ENCODE assay signal across 1 cellular context in the genomic region with DNA sequence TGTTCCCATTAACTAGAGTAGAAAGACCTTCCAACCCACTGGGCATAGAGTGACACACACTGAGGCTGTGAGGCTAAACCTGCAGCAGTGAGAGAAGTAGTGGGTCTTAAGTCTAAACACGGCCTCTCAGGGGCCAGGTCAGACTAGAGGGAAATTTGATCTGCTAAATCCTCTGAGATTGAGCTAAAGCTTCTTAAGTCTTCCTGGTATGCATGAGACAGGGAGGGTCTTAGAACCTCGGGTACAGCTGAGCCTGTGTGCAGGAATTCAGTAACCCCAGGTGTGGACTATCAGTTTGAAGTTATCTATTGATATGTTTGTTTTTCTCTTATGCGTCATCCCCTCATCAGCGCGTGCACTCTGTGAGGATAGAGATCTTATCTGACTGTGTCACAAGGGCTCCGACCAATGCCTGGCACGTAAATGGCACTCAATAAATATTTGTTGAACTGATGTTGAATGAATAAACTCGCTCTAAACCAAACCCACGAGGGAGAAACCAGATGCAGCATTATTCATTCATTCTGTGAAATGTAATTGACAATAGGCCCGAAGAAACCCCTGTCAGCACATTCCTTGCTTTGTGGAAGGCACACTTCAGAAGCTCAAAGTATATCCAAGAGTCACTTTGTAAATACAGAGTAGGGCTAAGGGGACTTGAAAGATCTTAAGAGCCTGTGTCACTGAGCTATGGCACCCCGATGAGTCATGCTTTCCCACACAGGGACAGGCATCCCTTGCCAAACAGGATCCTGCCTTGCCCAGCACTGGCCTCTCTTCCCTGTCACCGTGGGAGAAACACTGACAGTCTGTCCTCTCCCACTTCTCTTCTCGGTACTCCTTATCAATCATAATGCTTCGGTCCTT.
TF ChIP-seq lines count a peak whose summit lies in the region.

No MANE protein-coding gene starts in this region.

TF ChIP-seq in HepG2, 621 proteins besides CTCF, POLR2A, EP300 and RAD21 (continued from another document and continues in another):
- TF ChIP-seq, protein P1, sequence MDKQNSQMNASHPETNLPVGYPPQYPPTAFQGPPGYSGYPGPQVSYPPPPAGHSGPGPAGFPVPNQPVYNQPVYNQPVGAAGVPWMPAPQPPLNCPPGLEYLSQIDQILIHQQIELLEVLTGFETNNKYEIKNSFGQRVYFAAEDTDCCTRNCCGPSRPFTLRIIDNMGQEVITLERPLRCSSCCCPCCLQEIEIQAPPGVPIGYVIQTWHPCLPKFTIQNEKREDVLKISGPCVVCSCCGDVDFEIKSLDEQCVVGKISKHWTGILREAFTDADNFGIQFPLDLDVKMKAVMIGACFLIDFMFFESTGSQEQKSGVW (CRISPR knock-in tag; IDR thresholded peaks at IDR 0.05; ENCODE audit: borderline replicate concordance): no peak
- TF ChIP-seq, protein P2, sequence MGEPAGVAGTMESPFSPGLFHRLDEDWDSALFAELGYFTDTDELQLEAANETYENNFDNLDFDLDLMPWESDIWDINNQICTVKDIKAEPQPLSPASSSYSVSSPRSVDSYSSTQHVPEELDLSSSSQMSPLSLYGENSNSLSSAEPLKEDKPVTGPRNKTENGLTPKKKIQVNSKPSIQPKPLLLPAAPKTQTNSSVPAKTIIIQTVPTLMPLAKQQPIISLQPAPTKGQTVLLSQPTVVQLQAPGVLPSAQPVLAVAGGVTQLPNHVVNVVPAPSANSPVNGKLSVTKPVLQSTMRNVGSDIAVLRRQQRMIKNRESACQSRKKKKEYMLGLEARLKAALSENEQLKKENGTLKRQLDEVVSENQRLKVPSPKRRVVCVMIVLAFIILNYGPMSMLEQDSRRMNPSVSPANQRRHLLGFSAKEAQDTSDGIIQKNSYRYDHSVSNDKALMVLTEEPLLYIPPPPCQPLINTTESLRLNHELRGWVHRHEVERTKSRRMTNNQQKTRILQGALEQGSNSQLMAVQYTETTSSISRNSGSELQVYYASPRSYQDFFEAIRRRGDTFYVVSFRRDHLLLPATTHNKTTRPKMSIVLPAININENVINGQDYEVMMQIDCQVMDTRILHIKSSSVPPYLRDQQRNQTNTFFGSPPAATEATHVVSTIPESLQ (CRISPR knock-in tag; conservative IDR thresholded peaks at IDR 0.05): no peak
- TF ChIP-seq HNF4A (CRISPR knock-in tag; IDR thresholded peaks at IDR 0.05): no peak
- TF ChIP-seq AGO2 (optimal IDR thresholded peaks at IDR 0.05; ENCODE audit: low read depth, low read length): no peak
- TF ChIP-seq, protein P3, sequence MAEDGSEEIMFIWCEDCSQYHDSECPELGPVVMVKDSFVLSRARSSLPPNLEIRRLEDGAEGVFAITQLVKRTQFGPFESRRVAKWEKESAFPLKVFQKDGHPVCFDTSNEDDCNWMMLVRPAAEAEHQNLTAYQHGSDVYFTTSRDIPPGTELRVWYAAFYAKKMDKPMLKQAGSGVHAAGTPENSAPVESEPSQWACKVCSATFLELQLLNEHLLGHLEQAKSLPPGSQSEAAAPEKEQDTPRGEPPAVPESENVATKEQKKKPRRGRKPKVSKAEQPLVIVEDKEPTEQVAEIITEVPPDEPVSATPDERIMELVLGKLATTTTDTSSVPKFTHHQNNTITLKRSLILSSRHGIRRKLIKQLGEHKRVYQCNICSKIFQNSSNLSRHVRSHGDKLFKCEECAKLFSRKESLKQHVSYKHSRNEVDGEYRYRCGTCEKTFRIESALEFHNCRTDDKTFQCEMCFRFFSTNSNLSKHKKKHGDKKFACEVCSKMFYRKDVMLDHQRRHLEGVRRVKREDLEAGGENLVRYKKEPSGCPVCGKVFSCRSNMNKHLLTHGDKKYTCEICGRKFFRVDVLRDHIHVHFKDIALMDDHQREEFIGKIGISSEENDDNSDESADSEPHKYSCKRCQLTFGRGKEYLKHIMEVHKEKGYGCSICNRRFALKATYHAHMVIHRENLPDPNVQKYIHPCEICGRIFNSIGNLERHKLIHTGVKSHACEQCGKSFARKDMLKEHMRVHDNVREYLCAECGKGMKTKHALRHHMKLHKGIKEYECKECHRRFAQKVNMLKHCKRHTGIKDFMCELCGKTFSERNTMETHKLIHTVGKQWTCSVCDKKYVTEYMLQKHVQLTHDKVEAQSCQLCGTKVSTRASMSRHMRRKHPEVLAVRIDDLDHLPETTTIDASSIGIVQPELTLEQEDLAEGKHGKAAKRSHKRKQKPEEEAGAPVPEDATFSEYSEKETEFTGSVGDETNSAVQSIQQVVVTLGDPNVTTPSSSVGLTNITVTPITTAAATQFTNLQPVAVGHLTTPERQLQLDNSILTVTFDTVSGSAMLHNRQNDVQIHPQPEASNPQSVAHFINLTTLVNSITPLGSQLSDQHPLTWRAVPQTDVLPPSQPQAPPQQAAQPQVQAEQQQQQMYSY (CRISPR knock-in tag; IDR thresholded peaks at IDR 0.05): no peak
- TF ChIP-seq, protein P4, sequence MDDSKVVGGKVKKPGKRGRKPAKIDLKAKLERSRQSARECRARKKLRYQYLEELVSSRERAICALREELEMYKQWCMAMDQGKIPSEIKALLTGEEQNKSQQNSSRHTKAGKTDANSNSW (CRISPR knock-in tag; IDR thresholded peaks at IDR 0.05; ENCODE audit: borderline replicate concordance): no peak
- no peak for TF ChIP-seq EHMT2 (IDR thresholded peaks at IDR 0.05; ENCODE audit: borderline replicate concordance, low read depth, low read length)
- TF ChIP-seq, protein P5, sequence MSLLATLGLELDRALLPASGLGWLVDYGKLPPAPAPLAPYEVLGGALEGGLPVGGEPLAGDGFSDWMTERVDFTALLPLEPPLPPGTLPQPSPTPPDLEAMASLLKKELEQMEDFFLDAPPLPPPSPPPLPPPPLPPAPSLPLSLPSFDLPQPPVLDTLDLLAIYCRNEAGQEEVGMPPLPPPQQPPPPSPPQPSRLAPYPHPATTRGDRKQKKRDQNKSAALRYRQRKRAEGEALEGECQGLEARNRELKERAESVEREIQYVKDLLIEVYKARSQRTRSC (CRISPR knock-in tag; IDR thresholded peaks at IDR 0.05; ENCODE audit: low read depth): 0 out of 2 replicates have a peak, but pooled peaks have one; percentile 31
- TF ChIP-seq NCOA2 (CRISPR knock-in tag; IDR thresholded peaks at IDR 0.05): peak; percentile 69
- TF ChIP-seq ZNF317 (CRISPR knock-in tag; IDR thresholded peaks at IDR 0.05): no peak
- TF ChIP-seq ZMYM3 (CRISPR knock-in tag; IDR thresholded peaks at IDR 0.05): no peak
- 0 out of 2 replicates have a peak, but pooled peaks have one; percentile 22 for TF ChIP-seq ZNF510 (CRISPR knock-in tag; IDR thresholded peaks at IDR 0.05; ENCODE audit: low read depth)
- TF ChIP-seq ZMYM2 (CRISPR knock-in tag; IDR thresholded peaks at IDR 0.05): no peak
- TF ChIP-seq, protein P6, sequence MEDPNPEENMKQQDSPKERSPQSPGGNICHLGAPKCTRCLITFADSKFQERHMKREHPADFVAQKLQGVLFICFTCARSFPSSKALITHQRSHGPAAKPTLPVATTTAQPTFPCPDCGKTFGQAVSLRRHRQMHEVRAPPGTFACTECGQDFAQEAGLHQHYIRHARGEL (CRISPR knock-in tag; IDR thresholded peaks at IDR 0.05): no peak
- TF ChIP-seq NFRKB (IDR thresholded peaks at IDR 0.05): no peak
- TF ChIP-seq ZNF260 (CRISPR knock-in tag; IDR thresholded peaks at IDR 0.05; ENCODE audit: borderline replicate concordance, low read depth): no peak
- TF ChIP-seq CREM (IDR thresholded peaks at IDR 0.05): peak; percentile 84
- TF ChIP-seq CREM (CRISPR knock-in tag; IDR thresholded peaks at IDR 0.05): no peak
- TF ChIP-seq ZFP37 (CRISPR knock-in tag; IDR thresholded peaks at IDR 0.05; ENCODE audit: borderline replicate concordance): no peak
- TF ChIP-seq, protein P7, sequence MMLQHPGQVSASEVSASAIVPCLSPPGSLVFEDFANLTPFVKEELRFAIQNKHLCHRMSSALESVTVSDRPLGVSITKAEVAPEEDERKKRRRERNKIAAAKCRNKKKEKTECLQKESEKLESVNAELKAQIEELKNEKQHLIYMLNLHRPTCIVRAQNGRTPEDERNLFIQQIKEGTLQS (CRISPR knock-in tag; IDR thresholded peaks at IDR 0.05): peak; percentile 91
- TF ChIP-seq ZNF616 (CRISPR knock-in tag; IDR thresholded peaks at IDR 0.05; ENCODE audit: low read depth): no peak
- TF ChIP-seq, protein P8, sequence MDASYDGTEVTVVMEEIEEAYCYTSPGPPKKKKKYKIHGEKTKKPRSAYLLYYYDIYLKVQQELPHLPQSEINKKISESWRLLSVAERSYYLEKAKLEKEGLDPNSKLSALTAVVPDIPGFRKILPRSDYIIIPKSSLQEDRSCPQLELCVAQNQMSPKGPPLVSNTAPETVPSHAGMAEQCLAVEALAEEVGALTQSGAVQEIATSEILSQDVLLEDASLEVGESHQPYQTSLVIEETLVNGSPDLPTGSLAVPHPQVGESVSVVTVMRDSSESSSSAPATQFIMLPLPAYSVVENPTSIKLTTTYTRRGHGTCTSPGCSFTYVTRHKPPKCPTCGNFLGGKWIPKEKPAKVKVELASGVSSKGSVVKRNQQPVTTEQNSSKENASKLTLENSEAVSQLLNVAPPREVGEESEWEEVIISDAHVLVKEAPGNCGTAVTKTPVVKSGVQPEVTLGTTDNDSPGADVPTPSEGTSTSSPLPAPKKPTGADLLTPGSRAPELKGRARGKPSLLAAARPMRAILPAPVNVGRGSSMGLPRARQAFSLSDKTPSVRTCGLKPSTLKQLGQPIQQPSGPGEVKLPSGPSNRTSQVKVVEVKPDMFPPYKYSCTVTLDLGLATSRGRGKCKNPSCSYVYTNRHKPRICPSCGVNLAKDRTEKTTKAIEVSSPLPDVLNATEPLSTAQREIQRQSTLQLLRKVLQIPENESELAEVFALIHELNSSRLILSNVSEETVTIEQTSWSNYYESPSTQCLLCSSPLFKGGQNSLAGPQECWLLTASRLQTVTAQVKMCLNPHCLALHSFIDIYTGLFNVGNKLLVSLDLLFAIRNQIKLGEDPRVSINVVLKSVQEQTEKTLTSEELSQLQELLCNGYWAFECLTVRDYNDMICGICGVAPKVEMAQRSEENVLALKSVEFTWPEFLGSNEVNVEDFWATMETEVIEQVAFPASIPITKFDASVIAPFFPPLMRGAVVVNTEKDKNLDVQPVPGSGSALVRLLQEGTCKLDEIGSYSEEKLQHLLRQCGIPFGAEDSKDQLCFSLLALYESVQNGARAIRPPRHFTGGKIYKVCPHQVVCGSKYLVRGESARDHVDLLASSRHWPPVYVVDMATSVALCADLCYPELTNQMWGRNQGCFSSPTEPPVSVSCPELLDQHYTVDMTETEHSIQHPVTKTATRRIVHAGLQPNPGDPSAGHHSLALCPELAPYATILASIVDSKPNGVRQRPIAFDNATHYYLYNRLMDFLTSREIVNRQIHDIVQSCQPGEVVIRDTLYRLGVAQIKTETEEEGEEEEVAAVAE (CRISPR knock-in tag; IDR thresholded peaks at IDR 0.05; ENCODE audit: borderline replicate concordance): no peak
- 0 out of 2 replicates have a peak, but pooled peaks have one; percentile 17 for TF ChIP-seq MIER3 (CRISPR knock-in tag; IDR thresholded peaks at IDR 0.05; ENCODE audit: borderline replicate concordance)
- TF ChIP-seq ZNF446 (CRISPR knock-in tag; IDR thresholded peaks at IDR 0.05): no peak
- TF ChIP-seq PAF1 (CRISPR knock-in tag; IDR thresholded peaks at IDR 0.05): no peak
- TF ChIP-seq PRMT3 (CRISPR knock-in tag; IDR thresholded peaks at IDR 0.05; ENCODE audit: borderline replicate concordance, low read depth): no peak
- no peak for TF ChIP-seq PHF21A (CRISPR knock-in tag; IDR thresholded peaks at IDR 0.05)
- TF ChIP-seq, protein P9, sequence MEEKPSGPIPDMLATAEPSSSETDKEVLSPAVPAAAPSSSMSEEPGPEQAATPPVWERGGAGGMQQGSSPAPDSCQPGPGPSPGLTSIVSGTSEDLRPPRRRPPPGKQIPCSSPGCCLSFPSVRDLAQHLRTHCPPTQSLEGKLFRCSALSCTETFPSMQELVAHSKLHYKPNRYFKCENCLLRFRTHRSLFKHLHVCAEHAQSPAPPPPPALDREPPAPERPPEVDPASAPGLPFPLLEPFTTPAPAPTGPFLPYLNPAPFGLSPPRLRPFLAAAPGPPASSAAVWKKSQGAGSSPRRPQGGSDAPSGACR (CRISPR knock-in tag; IDR thresholded peaks at IDR 0.05): no peak
- TF ChIP-seq, protein P10, sequence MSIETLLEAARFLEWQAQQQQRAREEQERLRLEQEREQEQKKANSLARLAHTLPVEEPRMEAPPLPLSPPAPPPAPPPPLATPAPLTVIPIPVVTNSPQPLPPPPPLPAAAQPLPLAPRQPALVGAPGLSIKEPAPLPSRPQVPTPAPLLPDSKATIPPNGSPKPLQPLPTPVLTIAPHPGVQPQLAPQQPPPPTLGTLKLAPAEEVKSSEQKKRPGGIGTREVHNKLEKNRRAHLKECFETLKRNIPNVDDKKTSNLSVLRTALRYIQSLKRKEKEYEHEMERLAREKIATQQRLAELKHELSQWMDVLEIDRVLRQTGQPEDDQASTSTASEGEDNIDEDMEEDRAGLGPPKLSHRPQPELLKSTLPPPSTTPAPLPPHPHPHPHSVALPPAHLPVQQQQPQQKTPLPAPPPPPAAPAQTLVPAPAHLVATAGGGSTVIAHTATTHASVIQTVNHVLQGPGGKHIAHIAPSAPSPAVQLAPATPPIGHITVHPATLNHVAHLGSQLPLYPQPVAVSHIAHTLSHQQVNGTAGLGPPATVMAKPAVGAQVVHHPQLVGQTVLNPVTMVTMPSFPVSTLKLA (IDR thresholded peaks at IDR 0.05): peak; percentile 57; the same call in 1 of the 2 replicates
- TF ChIP-seq ARID2 (CRISPR knock-in tag; IDR thresholded peaks at IDR 0.05; ENCODE audit: borderline replicate concordance): no peak
- no peak for TF ChIP-seq ZNF572 (CRISPR knock-in tag; IDR thresholded peaks at IDR 0.05)
- TF ChIP-seq ZNF619 (CRISPR knock-in tag; IDR thresholded peaks at IDR 0.05): no peak
- TF ChIP-seq JUNB (CRISPR knock-in tag; IDR thresholded peaks at IDR 0.05; ENCODE audit: borderline replicate concordance): peak; percentile 74; the same call in 1 of the 2 replicates
- TF ChIP-seq, protein P11, sequence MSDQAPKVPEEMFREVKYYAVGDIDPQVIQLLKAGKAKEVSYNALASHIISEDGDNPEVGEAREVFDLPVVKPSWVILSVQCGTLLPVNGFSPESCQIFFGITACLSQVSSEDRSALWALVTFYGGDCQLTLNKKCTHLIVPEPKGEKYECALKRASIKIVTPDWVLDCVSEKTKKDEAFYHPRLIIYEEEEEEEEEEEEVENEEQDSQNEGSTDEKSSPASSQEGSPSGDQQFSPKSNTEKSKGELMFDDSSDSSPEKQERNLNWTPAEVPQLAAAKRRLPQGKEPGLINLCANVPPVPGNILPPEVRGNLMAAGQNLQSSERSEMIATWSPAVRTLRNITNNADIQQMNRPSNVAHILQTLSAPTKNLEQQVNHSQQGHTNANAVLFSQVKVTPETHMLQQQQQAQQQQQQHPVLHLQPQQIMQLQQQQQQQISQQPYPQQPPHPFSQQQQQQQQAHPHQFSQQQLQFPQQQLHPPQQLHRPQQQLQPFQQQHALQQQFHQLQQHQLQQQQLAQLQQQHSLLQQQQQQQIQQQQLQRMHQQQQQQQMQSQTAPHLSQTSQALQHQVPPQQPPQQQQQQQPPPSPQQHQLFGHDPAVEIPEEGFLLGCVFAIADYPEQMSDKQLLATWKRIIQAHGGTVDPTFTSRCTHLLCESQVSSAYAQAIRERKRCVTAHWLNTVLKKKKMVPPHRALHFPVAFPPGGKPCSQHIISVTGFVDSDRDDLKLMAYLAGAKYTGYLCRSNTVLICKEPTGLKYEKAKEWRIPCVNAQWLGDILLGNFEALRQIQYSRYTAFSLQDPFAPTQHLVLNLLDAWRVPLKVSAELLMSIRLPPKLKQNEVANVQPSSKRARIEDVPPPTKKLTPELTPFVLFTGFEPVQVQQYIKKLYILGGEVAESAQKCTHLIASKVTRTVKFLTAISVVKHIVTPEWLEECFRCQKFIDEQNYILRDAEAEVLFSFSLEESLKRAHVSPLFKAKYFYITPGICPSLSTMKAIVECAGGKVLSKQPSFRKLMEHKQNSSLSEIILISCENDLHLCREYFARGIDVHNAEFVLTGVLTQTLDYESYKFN (CRISPR knock-in tag; conservative IDR thresholded peaks at IDR 0.05): peak; percentile 68
- TF ChIP-seq ZNF296 (CRISPR knock-in tag; conservative IDR thresholded peaks at IDR 0.05): no peak
- TF ChIP-seq SP5 (CRISPR knock-in tag; IDR thresholded peaks at IDR 0.05; ENCODE audit: borderline replicate concordance, low read depth): no peak
- no peak for TF ChIP-seq ZFP36L1 (CRISPR knock-in tag; IDR thresholded peaks at IDR 0.05)
- no peak for TF ChIP-seq SMAD1 (CRISPR knock-in tag; IDR thresholded peaks at IDR 0.05; ENCODE audit: borderline replicate concordance, low read depth)
